Comparison of ENCODE assay signal across 8 cellular contexts in genomic region chr5:138575194-138576015, GRCh38. TPM values are rescaled to one million over a fixed set of nuclear protein-coding genes. Genes with fewer than 3 reads are reported as not detected.
DNase-seq lines count a peak whose midpoint lies in the region; ATAC-seq and TF ChIP-seq lines count a peak whose summit lies in the region.

Gene HSPA9 (minus strand): TSS chr5:138575401. CDS start chr5:138575318, 83 bp downstream.

- no peaks in the 10 kb centered on the region for H3K9me3 ChIP-seq in prostate gland

- no peaks in the 10 kb centered on the region for H3K4me1 ChIP-seq in prostate gland (replicated peaks)
- no peaks in the 10 kb centered on the region for H3K4me1 ChIP-seq in urinary bladder (ENCODE audit: insufficient read depth)

- H3K27ac ChIP-seq in prostate gland (peak within 1 kb of the TSS; percentile 97 to 99), urinary bladder (ENCODE audit: low read depth) (peak within 1 kb of the TSS; percentile 99)

- peak within 1 kb of the TSS; percentile 81 to 96 for H3K4me3 ChIP-seq in prostate gland
- H3K4me3 ChIP-seq in urinary bladder (ENCODE audit: low read depth, low read length): peak within 1 kb of the TSS; percentile 79

- WGBS in prostate gland: 0% methylated on average over 71 of the region's 73 CpGs
- WGBS in urinary bladder: under 1% methylated on average over 73 of the region's 73 CpGs

- no peaks in the 10 kb centered on the region for H3K27me3 ChIP-seq in prostate gland (replicated peaks; ENCODE audit: insufficient read depth)

- peak; percentile 98 for DNase-seq in NCI-H187 treated with DMSO at 0.1 percent for 48 hours (lab: John Stamatoyannopoulos, UW)
- peak; percentile 92 to 99 (median 98) for DNase-seq in anterior cingulate cortex (lab: John Stamatoyannopoulos, UW)
- DNase-seq in left ventricle myocardium superior: peak; percentile 98
- peak; percentile 98 for DNase-seq in prostate gland (ENCODE audit: low spot score)

- peak; percentile 85 for TF ChIP-seq POLR2A in prostate gland (IDR thresholded peaks at IDR 0.05)

- H3K36me3 ChIP-seq in prostate gland (peaks cover 0 to 9% of the 10 kb centered on the region in 2 donors), urinary bladder (ENCODE audit: insufficient read depth) (no peaks in the 10 kb centered on the region)

- TF ChIP-seq CTCF in prostate gland (IDR thresholded peaks at IDR 0.05): peak in 2 of 4 experiments; percentile 42 to 45

- intact Hi-C loops in T-helper 2 cell treated with Interferon-gamma antibody and Interleukin-4, amounts not matched to agents 100 ng/mL and 5 ng/mL, for 36 hours (cut with micrococcal nuclease): loop anchor here (1.0 to 10.0 kb wide), 13 partner anchors 32 to 987 kb away; partner anchors contain the start of genes BRD8, CTNNA1, EGR1 and ETF1
- intact Hi-C loops in left ventricle myocardium superior (cut with micrococcal nuclease): no loop called here
- intact Hi-C loops in prostate gland (cut with DNase I): loop anchor here (5.0 kb wide), 1 partner anchor 687 kb away; no protein-coding TSS in a partner anchor

- ATAC-seq in GM18499 (IDR thresholded peaks at IDR 0.05; ENCODE audit: insufficient read depth, unreplicated experiment) (peak; percentile 67), HG02943 (IDR thresholded peaks at IDR 0.05; ENCODE audit: low read depth, unreplicated experiment) (peak; percentile 87), left ventricle myocardium superior (peak; percentile 97)

RNA-seq across cellular contexts. Expression of gene HSPA9, which starts in this region (rescaled TPM):
- total RNA-seq in T-helper 2 cell treated with Interferon-gamma antibody and Interleukin-4, amounts not matched to agents 100 ng/mL and 5 ng/mL, for 36 hours: 207 and 227 TPM in 2 replicates
- total RNA-seq in left ventricle myocardium superior (311 TPM), prostate gland (100 to 1,000 TPM; 273 to 331 TPM), urinary bladder (159 TPM)
- polyA plus RNA-seq in urinary bladder: 126 TPM

Comparison
In these comparisons a context has a peak if more than half of its experiments do, and no peak if none do; other contexts are left out.
1. Peak in every context shown above with its lines: DNase-seq, ATAC-seq, H3K4me3 ChIP-seq and H3K27ac ChIP-seq.